27 cellular contexts compared by ENCODE assay signal in genomic region chr3:61789861-61790260, GRCh38.
DNase-seq lines count a peak whose midpoint lies in the region; ATAC-seq and TF ChIP-seq lines count a peak whose summit lies in the region.
"Had no signal": no experiment of that assay in that cellular context is flagged by ENCODE, and none has a peak within 500 bp of the region (broad histone marks: within the 10 kb centered on the region; RNA-seq: fewer than 3 reads in every experiment).

No MANE protein-coding gene starts in this region.

- H3K4me1 ChIP-seq in neuronal stem cell (ENCODE audit: control insufficient read depth in 2 of 2, insufficient read depth in 1 of 2, low read depth in 1 of 2, low read length in 2 of 2) (peaks cover 0 to 2% of the 10 kb centered on the region in 2 donors), lower lobe of right lung (no peaks in the 10 kb centered on the region)
- H3K4me1 ChIP-seq: BE2C had no signal

- WGBS in neuronal stem cell (ENCODE audit: extremely low coverage in 2 of 2, insufficient read length in 2 of 2, insufficient replicate concordance in 1 of 2), 2 donors, result no CpG with 5 or more reads among the region's 3 CpGs

- no peak overlapping the region for H3K4ac ChIP-seq in neuronal stem cell (ENCODE audit: low read length)

- no peaks in the 10 kb centered on the region for H3K36me3 Mint-ChIP-seq in immature natural killer cell
- H3K36me3 Mint-ChIP-seq: activated naive CD4-positive, alpha-beta T cell treated with anti-CD3 and anti-CD28 coated beads, Interleukin-2, amount 50 U/mL, for 24 hours; naive thymus-derived CD8-positive, alpha-beta T cell; T-cell had no signal

- H4K91ac ChIP-seq in neuronal stem cell (ENCODE audit: low read depth, low read length, poor library complexity), result no peak overlapping the region

- DNase-seq in Caki2 (ENCODE audit: low read depth) (peak; percentile 37), NCI-H345 (lab: John Stamatoyannopoulos, UW) (peak; percentile 60), glomerular visceral epithelial cell (ENCODE audit: extremely low spot score) (peak; percentile 28), neuronal stem cell (ENCODE audit: low spot score) (no peak), immature natural killer cell (no peak), lower lobe of right lung (no peak)
- DNase-seq: ACHN; activated CD4-positive, alpha-beta T cell treated with anti-CD3 and anti-CD28 coated beads, Interleukin-2, amount 50 U/mL, for 4 hours; BE2C; Calu3; effector memory CD8-positive, alpha-beta T cell; foreskin fibroblast; heart left ventricle; Kasumi-1; naive thymus-derived CD8-positive, alpha-beta T cell; NCI-H1694; NCI-H2171; NCI-H526; stimulated activated CD4-positive, alpha-beta T cell treated with anti-CD3 and anti-CD28 coated beads, Interleukin-2, amount 100 ng/mL, for 24 hours; T-cell; trophoblast cell had no signal

- peak overlapping the region; percentile 33 for H4K8ac ChIP-seq in neuronal stem cell (ENCODE audit: low read depth, low read length)

- H3K4me2 ChIP-seq in neuronal stem cell (ENCODE audit: insufficient read depth, low read length, poor library complexity, severe bottlenecking), result no peak overlapping the region

- no peak overlapping the region for H3K23ac ChIP-seq in neuronal stem cell (ENCODE audit: low read depth, low read length, poor library complexity)

- in situ Hi-C loops in Caki2 (cut with HindIII; ENCODE audit: low pct_unique_long_range_greater_than_20kb, low sequenced_read_pairs), result no loop called here

- no peaks in the 10 kb centered on the region for H3K36me3 ChIP-seq in neuronal stem cell (replicated peaks in 1 of 2; ENCODE audit: control insufficient read depth in 2 of 2, insufficient read depth in 2 of 2, low read length in 2 of 2)
- H3K36me3 ChIP-seq in lower lobe of right lung, result no peaks in the 10 kb centered on the region
- H3K36me3 ChIP-seq: BE2C, heart left ventricle had no signal

- no peak for ATAC-seq in GM19035 (IDR thresholded peaks at IDR 0.05; ENCODE audit: unreplicated experiment)
- ATAC-seq in lower lobe of right lung, result no peak
- no peak for ATAC-seq in HG02588 (IDR thresholded peaks at IDR 0.05; ENCODE audit: unreplicated experiment)
- ATAC-seq: effector memory CD8-positive, alpha-beta T cell; esophagus mucosa; HepG2; left lobe of liver; naive thymus-derived CD8-positive, alpha-beta T cell; T-cell had no signal

- no peak for TF ChIP-seq CTCF in lower lobe of right lung (IDR thresholded peaks at IDR 0.05)

- H3K4me3 Mint-ChIP-seq in immature natural killer cell, result no peak overlapping the region
- H3K4me3 Mint-ChIP-seq: activated naive CD4-positive, alpha-beta T cell treated with anti-CD3 and anti-CD28 coated beads, Interleukin-2, amount 50 U/mL, for 24 hours; effector memory CD8-positive, alpha-beta T cell; naive thymus-derived CD8-positive, alpha-beta T cell; T-cell had no signal

- no peak overlapping the region for H3K27ac Mint-ChIP-seq in immature natural killer cell
- H3K27ac Mint-ChIP-seq: activated naive CD4-positive, alpha-beta T cell treated with anti-CD3 and anti-CD28 coated beads, Interleukin-2, amount 50 U/mL, for 24 hours; effector memory CD8-positive, alpha-beta T cell; naive thymus-derived CD8-positive, alpha-beta T cell; T-cell had no signal

- H2BK12ac ChIP-seq in neuronal stem cell (ENCODE audit: low read length), result no peak overlapping the region

- H3K4me1 Mint-ChIP-seq in immature natural killer cell, result no peaks in the 10 kb centered on the region
- H3K4me1 Mint-ChIP-seq: activated naive CD4-positive, alpha-beta T cell treated with anti-CD3 and anti-CD28 coated beads, Interleukin-2, amount 50 U/mL, for 24 hours; naive thymus-derived CD8-positive, alpha-beta T cell; T-cell had no signal

- H3K27me3 Mint-ChIP-seq in immature natural killer cell (ENCODE audit: low read depth in 3 of 3), result peaks cover 0 to 3% (median 0%) of the 10 kb centered on the region in 3 donors
- H3K27me3 Mint-ChIP-seq: effector memory CD8-positive, alpha-beta T cell had no signal

- no peak overlapping the region for H2BK15ac ChIP-seq in neuronal stem cell (ENCODE audit: low read length)

- H3K9me3 ChIP-seq in neuronal stem cell (replicated peaks in 1 of 2; ENCODE audit: control insufficient read depth in 2 of 2, insufficient read depth in 1 of 2, low read depth in 1 of 2, low read length in 2 of 2) (no peaks in the 10 kb centered on the region), lower lobe of right lung (no peaks in the 10 kb centered on the region)
- H3K9me3 ChIP-seq: BE2C had no signal

- no peak overlapping the region for H3K9ac ChIP-seq in neuronal stem cell (ENCODE audit: low read depth, low read length, poor library complexity)

- H3K27me3 ChIP-seq in neuronal stem cell (ENCODE audit: control insufficient read depth in 3 of 3, insufficient read depth in 3 of 3, low read depth in 1 of 3, low read length in 3 of 3) (no peaks in the 10 kb centered on the region), lower lobe of right lung (ENCODE audit: low read depth) (no peaks in the 10 kb centered on the region)
- H3K27me3 ChIP-seq: heart left ventricle had no signal

- H2AFZ ChIP-seq in neuronal stem cell (ENCODE audit: low read length), result no peak overlapping the region

- peaks cover 0 to 3% (median 0%) of the 10 kb centered on the region in 6 donors for H3K9me3 Mint-ChIP-seq in immature natural killer cell
- H3K9me3 Mint-ChIP-seq: activated naive CD4-positive, alpha-beta T cell treated with anti-CD3 and anti-CD28 coated beads, Interleukin-2, amount 50 U/mL, for 24 hours had no signal

- H3K18ac ChIP-seq in neuronal stem cell (ENCODE audit: low read length), result no peak overlapping the region

- H3K4me3 ChIP-seq in neuronal stem cell (ENCODE audit: low read length in 2 of 2) (no peak overlapping the region), lower lobe of right lung (no peak overlapping the region)
- H3K4me3 ChIP-seq: heart left ventricle had no signal

- no peaks in the 10 kb centered on the region for H3K79me1 ChIP-seq in neuronal stem cell (ENCODE audit: low read depth, low read length)

- H3K27ac ChIP-seq in neuronal stem cell (replicated peaks; ENCODE audit: low read length), result no peak overlapping the region
- H3K27ac ChIP-seq in lower lobe of right lung, result no peak overlapping the region
- H3K27ac ChIP-seq: heart left ventricle had no signal

- H2BK120ac ChIP-seq in neuronal stem cell (ENCODE audit: low read depth, low read length), result no peak overlapping the region

- no peak overlapping the region for H3K14ac ChIP-seq in neuronal stem cell (ENCODE audit: low read length)

- no peak overlapping the region for H2BK5ac ChIP-seq in neuronal stem cell (ENCODE audit: low read length)

- intact Hi-C loops in lower lobe of right lung (cut with DNase I), result no loop called here

- no peak overlapping the region for H2AK5ac ChIP-seq in neuronal stem cell (ENCODE audit: low read depth, low read length)

Comparison
In these comparisons a context has a peak if more than half of its experiments do, and no peak if none do; other contexts are left out.
1. DNase-seq: peak in Caki2 (single experiment), NCI-H345 (single experiment) and glomerular visceral epithelial cell (single experiment); none in neuronal stem cell (single experiment), immature natural killer cell (0 of 3) and lower lobe of right lung (single experiment).